Comparison of ENCODE assay signal across 6 cellular contexts in the genomic region with DNA sequence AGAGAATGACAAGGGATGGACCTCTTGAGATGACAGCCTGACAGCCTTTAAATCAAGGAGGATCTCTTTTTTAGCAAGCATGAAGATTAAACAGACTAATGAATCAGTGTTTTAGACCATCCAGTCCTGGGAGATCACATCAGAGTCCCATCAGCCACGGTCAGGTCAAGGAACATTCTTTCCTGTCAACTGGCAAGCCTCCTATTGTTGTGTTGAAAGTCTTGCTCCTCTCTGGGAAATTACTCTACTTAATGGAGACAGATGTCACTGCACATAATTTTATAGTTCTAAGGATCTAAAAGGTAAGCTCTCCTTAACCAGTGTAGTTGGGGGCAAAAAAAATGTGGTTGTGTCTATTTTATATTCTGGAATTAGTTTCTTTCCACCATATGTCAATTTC.
"Had no signal": no experiment of that assay in that cellular context is flagged by ENCODE, and none has a peak within 500 bp of the region (broad histone marks: within the 10 kb centered on the region; RNA-seq: fewer than 3 reads in every experiment).

No MANE protein-coding gene starts in this region.

- H3K4me3 ChIP-seq: K562 had no signal

- H3K27ac ChIP-seq: HL-60 had no signal

- ATAC-seq: HepG2, K562 had no signal

- DNase-seq: IMR-90, KBM-7, KG1 had no signal
